10 cellular contexts compared by ENCODE assay signal in the genomic region with DNA sequence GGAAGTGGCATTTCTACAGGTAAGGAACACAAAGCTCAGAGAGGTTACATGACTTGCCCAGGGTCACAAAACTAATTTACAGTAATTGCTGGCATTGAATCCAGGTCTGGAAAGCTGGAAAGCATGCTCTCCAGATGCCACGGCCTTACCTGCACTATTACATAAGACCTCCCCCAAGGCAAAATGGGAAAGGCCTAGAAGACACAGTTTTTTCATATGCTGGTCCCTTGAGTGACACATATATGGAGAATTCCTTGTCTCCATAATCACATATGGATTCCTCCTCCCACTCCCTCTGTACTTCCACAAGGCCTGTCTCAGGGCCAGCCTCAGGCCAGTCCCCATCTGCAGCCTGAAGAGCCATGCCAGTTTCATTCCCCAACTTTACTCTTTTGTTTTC.
"Had no signal": no experiment of that assay in that cellular context is flagged by ENCODE, and none has a peak within 500 bp of the region (broad histone marks: within the 10 kb centered on the region; RNA-seq: fewer than 3 reads in every experiment).

No MANE protein-coding gene starts in this region.

- DNase-seq: activated naive CD4-positive, alpha-beta T cell treated with Interleukin-2 at 50 U/mL for 16 hours; aorta; dorsolateral prefrontal cortex; esophagus squamous epithelium; foreskin fibroblast; immature natural killer cell; midbrain; naive B cell; thyroid gland had no signal

- H3K9me3 Mint-ChIP-seq: immature natural killer cell, naive B cell had no signal

- H3K27ac Mint-ChIP-seq: WTC11 had no signal

- H3K36me3 Mint-ChIP-seq: immature natural killer cell, naive B cell, WTC11 had no signal

- H3K4me3 Mint-ChIP-seq: naive B cell had no signal
